ENCODE assay signal across 1 cellular context in the genomic region with DNA sequence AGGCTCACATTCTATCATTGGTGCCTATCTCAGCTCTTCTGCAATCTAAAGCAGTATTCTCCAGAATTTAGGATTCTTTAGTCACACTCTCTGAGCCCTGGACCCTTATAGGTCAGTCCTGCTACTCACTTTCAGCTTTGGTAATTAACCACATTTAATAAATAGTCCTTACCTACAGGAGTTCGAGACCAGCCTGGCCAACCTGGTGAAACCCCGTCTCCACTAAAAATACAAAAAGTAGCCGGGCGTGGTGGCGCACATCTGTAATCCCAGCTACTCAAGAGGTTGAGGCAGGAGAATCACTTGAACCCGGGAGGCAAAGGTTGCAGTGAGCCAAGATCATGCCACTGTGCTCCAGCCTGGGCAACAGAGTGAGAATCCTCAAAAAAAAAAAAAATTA. TPM values are rescaled to one million over a fixed set of nuclear protein-coding genes. Genes with fewer than 3 reads are reported as not detected.
"Had no signal": no experiment of that assay in that cellular context is flagged by ENCODE, and none has a peak within 500 bp of the region (broad histone marks: within the 10 kb centered on the region; RNA-seq: fewer than 3 reads in every experiment).

No MANE protein-coding gene starts in this region.

RNA-seq across cellular contexts. Expression of a gene that starts 34.0 kb away (rescaled TPM):
- total RNA-seq: renal cortical epithelial cell had no signal
